ENCODE assay signal across 27 cellular contexts in the genomic region with DNA sequence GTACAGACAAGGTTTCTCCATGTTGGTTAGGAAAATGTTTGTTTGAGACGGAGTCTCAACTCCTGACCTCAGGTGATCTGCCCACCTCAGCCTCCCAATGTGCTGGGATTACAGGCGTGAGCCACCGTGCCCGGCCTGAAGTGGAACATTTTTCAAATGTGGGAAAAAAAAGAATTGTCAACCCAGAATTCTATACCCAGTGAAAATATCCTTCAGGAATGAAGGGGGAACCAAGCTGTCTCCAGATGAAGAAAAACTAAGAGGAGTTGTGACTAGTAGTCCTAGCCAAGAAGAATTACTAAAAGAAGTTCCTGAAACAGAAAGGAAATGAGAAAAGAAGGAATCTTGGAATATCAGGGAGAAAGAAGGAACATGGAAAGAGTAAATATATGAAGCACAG.
"Had no signal": no experiment of that assay in that cellular context is flagged by ENCODE, and none has a peak within 500 bp of the region (broad histone marks: within the 10 kb centered on the region; RNA-seq: fewer than 3 reads in every experiment).

No MANE protein-coding gene starts in this region.

- H3K9me3 ChIP-seq: suprapubic skin, testis, thyroid gland, vagina had no signal

- FAIRE-seq: urothelium cell line had no signal

- ATAC-seq: stimulated activated effector memory CD8-positive, alpha-beta T cell treated with anti-CD3 and anti-CD28 coated beads, Interleukin-12 subunit alpha, Interleukin-12 subunit beta, amount 100 ng/mL, for 72 hours; stimulated activated memory B cell treated with anti-CD40 and anti-IgM and Interleukin-4, amounts not matched to agents 10 μg/mL and 1 μg/mL and 100 μg/mL, for 72 hours; stimulated activated naive B cell treated with anti-CD40 and anti-IgM and Interleukin-4, amounts not matched to agents 10 μg/mL and 1 μg/mL and 100 μg/mL, for 72 hours; stimulated activated naive CD8-positive, alpha-beta T cell treated with anti-CD3 and anti-CD28 coated beads, Interleukin-15, amount 100 ng/mL, for 72 hours; stimulated activated naive CD8-positive, alpha-beta T cell treated with anti-CD3 and anti-CD28 coated beads, Interleukin-15, Interleukin-2, amounts not matched to agents 100 U/mL and 50 U/mL, for 24 hours; upper lobe of right lung had no signal

- H3K36me3 ChIP-seq: stomach, suprapubic skin, thoracic aorta, thyroid gland, tibial artery, tibial nerve, transverse colon, upper lobe of left lung, upper lobe of right lung, uterus, vagina had no signal

- H3K4me3 ChIP-seq: stomach, suprapubic skin, testis, thoracic aorta, thyroid gland, tibial artery, tibial nerve, transverse colon, upper lobe of left lung, upper lobe of right lung, uterus, vagina had no signal

- H3K27me3 ChIP-seq: stomach, suprapubic skin, testis, thyroid gland, tibial artery, tibial nerve, transverse colon, upper lobe of left lung, upper lobe of right lung, uterus, vagina had no signal

- DNase-seq: stimulated activated CD4-positive, alpha-beta T cell treated with anti-CD3 and anti-CD28 coated beads, Interleukin-2, amount 100 ng/mL, for 48 hours; stimulated activated CD4-positive, alpha-beta T cell treated with anti-CD3 and anti-CD28 coated beads, Interleukin-4, amount 100 ng/mL, for 1 hour; stimulated activated CD4-positive, alpha-beta T cell treated with anti-CD3 and anti-CD28 coated beads, Interleukin-4, amount 100 ng/mL, for 24 hours; stimulated activated CD4-positive, alpha-beta T cell treated with anti-CD3 and anti-CD28 coated beads, Interleukin-4, amount 100 ng/mL, for 4 hours; stimulated activated CD8-positive, alpha-beta memory T cell treated with anti-CD3 and anti-CD28 coated beads, Interleukin-4, amount 100 ng/mL, for 48 hours; stimulated activated naive B cell treated with anti-CD40 and anti-IgM and Interleukin-4, amounts not matched to agents 10 μg/mL and 1 μg/mL and 100 μg/mL, for 72 hours; stimulated activated naive CD4-positive, alpha-beta T cell; stimulated activated naive CD4-positive, alpha-beta T cell treated with Interleukin-2 at 50 U/mL for 16 hours; stimulated activated naive CD8-positive, alpha-beta T cell treated with anti-CD3 and anti-CD28 coated beads, Interleukin-15, amount 100 ng/mL, for 72 hours; stimulated activated naive CD8-positive, alpha-beta T cell treated with anti-CD3 and anti-CD28 coated beads, Interleukin-15, Interleukin-2, amounts not matched to agents 100 U/mL and 50 U/mL, for 24 hours; stomach; substantia nigra; testis; thyroid gland; tibial artery; transverse colon; trophoblast cell; upper lobe of left lung; upper lobe of right lung; uterus had no signal

- H3K27ac ChIP-seq: stomach, suprapubic skin, testis, thoracic aorta, thyroid gland, tibial artery, tibial nerve, transverse colon, upper lobe of left lung, upper lobe of right lung, uterus, vagina had no signal

- H3K4me1 ChIP-seq: stomach, suprapubic skin, testis, thyroid gland, tibial artery, tibial nerve, transverse colon, upper lobe of left lung, upper lobe of right lung, uterus, vagina had no signal
